In the genomic region with DNA sequence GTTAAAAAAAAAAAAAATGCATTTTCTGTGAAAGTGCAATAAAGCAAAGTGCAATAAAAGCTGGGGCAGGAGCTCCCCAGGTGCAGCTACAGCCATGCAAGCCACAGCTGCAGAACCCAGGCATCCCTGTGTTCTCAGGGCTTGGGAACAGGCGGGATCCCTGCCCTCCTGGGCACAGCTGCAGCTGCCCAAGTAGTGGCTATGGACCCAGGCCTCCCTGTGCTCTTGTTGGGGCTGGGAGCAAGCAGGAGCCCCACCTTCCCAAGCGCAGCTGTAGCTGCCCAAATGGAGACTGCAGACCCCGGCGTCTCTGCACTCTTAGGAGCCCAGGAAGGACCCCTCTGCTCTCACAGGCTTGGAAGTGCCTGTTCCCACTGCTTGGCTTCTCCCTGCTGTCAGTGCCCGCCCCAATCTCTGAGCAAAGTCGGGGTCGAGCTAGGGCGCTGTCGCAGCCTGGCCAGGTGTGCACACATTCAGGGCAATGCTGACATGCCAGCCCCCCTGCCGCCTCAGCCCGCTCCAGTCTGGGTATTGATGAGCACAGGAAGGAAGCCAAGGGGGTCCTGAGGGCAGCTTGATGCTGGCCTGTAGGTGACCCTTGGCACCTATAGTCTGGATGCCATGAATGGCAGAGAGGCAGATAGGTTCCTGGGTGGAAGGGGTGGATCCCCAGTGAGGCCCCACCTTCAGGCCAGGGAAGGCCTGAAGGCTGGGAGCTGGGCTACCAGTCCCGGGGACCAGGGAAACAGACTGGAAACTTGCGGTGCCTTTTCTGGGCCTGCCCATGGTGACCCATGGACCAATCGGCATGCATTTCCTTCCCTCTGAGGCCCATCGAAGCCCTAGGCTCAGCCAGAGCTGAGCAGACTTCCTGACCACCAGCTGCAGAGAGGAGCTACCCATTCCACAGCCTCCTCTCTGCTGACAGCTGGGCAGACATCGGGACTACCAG, we compare ENCODE assay signal across 24 cellular contexts. TPM values are rescaled to one million over a fixed set of nuclear protein-coding genes. Genes with fewer than 3 reads are reported as not detected.
DNase-seq lines count a peak whose midpoint lies in the region; ATAC-seq, FAIRE-seq and TF ChIP-seq lines count a peak whose summit lies in the region.
"Had no signal": no experiment of that assay in that cellular context is flagged by ENCODE, and none has a peak within 500 bp of the region (broad histone marks: within the 10 kb centered on the region; RNA-seq: fewer than 3 reads in every experiment).

No MANE protein-coding gene starts in this region.

- WGBS in H1 (ENCODE audit: extremely low coverage in 1 of 2, insufficient coverage in 1 of 2, insufficient read length in 1 of 2, insufficient replicate concordance in 2 of 2, low coverage in 1 of 2, low lambda C conversion rate in 2 of 2, missing lambda C conversion rate in 1 of 2), 2 experiments, result 87% methylated on average over 14 of the region's 16 CpGs; no CpG with 5 or more reads in 1 of the 2 experiments
- no CpG with 5 or more reads among the region's 16 CpGs for WGBS in neuronal stem cell (ENCODE audit: extremely low coverage in 2 of 2, insufficient read length in 2 of 2, insufficient replicate concordance in 1 of 2), 2 donors
- 72 to 86% (median 82%) methylated on average over 8 to 16 of the region's 16 CpGs for WGBS in heart left ventricle, 4 donors

- no peak overlapping the region for H2AFZ ChIP-seq in H1 (ENCODE audit: low read length)
- H2AFZ ChIP-seq in neuronal stem cell (ENCODE audit: low read length), result no peak overlapping the region
- H2AFZ ChIP-seq: GM23338 had no signal

- 0 out of 2 replicates have a peak overlapping the region, but pooled peaks have one; percentile 32 for H2BK20ac ChIP-seq in H1 (ENCODE audit: low read length)

- ATAC-seq in WTC11 (peak; percentile 15; the same call in 1 of the 2 replicates), heart left ventricle (no peak)
- ATAC-seq: A549, GM23338 had no signal

- H2AK5ac ChIP-seq in H1 (ENCODE audit: low read depth, low read length), result no peak overlapping the region
- H2AK5ac ChIP-seq in neuronal stem cell (ENCODE audit: low read depth, low read length), result peak overlapping the region; percentile 92

- TF ChIP-seq POLR2A in H1 (IDR thresholded peaks at IDR 0.05; ENCODE audit: control extremely low read depth in 1 of 2, low read depth in 2 of 2, low read length in 2 of 2), result no peak
- TF ChIP-seq POLR2A in heart left ventricle (IDR thresholded peaks at IDR 0.05), result no peak

- H3K23ac ChIP-seq in H1 (ENCODE audit: insufficient read length), result no peak overlapping the region
- no peak overlapping the region for H3K23ac ChIP-seq in neuronal stem cell (ENCODE audit: low read depth, low read length, poor library complexity)

- 0 out of 2 replicates have a peak overlapping the region, but pooled peaks have one; percentile 46 for H2BK15ac ChIP-seq in H1 (ENCODE audit: low read length)
- peak overlapping the region; percentile 99 for H2BK15ac ChIP-seq in neuronal stem cell (ENCODE audit: low read length)

- no peak overlapping the region for H4K5ac ChIP-seq in H1 (ENCODE audit: insufficient read length, low read depth, low read length)

- H2BK5ac ChIP-seq in H1 (ENCODE audit: low read depth, low read length), result no peak overlapping the region
- H2BK5ac ChIP-seq in neuronal stem cell (ENCODE audit: low read length), result no peak overlapping the region

- intact Hi-C loops in heart left ventricle (cut with DNase I), result no loop called here

- no peak overlapping the region for H3K4me3 Mint-ChIP-seq in WTC11
- H3K4me3 Mint-ChIP-seq: CD4-positive, alpha-beta memory T cell; GM23338; HFFc6 had no signal

- no peaks in the 10 kb centered on the region for H3K9me3 ChIP-seq in H1 (ENCODE audit: insufficient read depth in 2 of 2, low read depth in 1 of 2, low read length in 1 of 2)
- no peaks in the 10 kb centered on the region for H3K9me3 ChIP-seq in neuronal stem cell (replicated peaks in 1 of 2; ENCODE audit: control insufficient read depth in 2 of 2, insufficient read depth in 1 of 2, low read depth in 1 of 2, low read length in 2 of 2)
- peaks cover 0 to 7% (median 0%) of the 10 kb centered on the region in 12 donors for H3K9me3 ChIP-seq in heart left ventricle
- H3K9me3 ChIP-seq: BE2C, HAP-1 had no signal

- H3K27me3 Mint-ChIP-seq in WTC11 (ENCODE audit: low read depth), result peaks cover 47% of the 10 kb centered on the region

- FAIRE-seq in H1 (lab: Jason Lieb, UNC), result no peak
- FAIRE-seq: A549, GM12891, GM18507, H54 had no signal

- no peak overlapping the region for H4K91ac ChIP-seq in H1 (replicated peaks; ENCODE audit: insufficient read length, low read length)
- peak overlapping the region; percentile 76 for H4K91ac ChIP-seq in neuronal stem cell (ENCODE audit: low read depth, low read length, poor library complexity)

- H3K14ac ChIP-seq in H1 (ENCODE audit: insufficient read length), result no peak overlapping the region
- H3K14ac ChIP-seq in neuronal stem cell (ENCODE audit: low read length), result no peak overlapping the region

- H3K4me3 ChIP-seq in H1 (ENCODE audit: extremely low read depth in 1 of 4, insufficient read depth in 2 of 4, low read depth in 3 of 4, low read length in 4 of 4) (no peak overlapping the region), neuronal stem cell (ENCODE audit: low read length in 2 of 2) (peak overlapping the region in 1 of 2 donors; percentile 26), heart left ventricle (no peak overlapping the region)
- H3K4me3 ChIP-seq: A549; BLaER1 treated with 17β-estradiol and CSF1 and Interleukin-3, amounts not matched to agents 10 nM and 100 nM; GM23338; HAP-1 had no signal

- no peak overlapping the region for H3K27ac ChIP-seq in H1 (ENCODE audit: low read depth, low read length)
- H3K27ac ChIP-seq in neuronal stem cell (replicated peaks; ENCODE audit: low read length), result no peak overlapping the region
- no peak overlapping the region for H3K27ac ChIP-seq in heart left ventricle
- H3K27ac ChIP-seq: A549; BLaER1 treated with 17β-estradiol and CSF1 and Interleukin-3, amounts not matched to agents 10 nM and 100 nM had no signal

- DNase-seq in WTC11 (ENCODE audit: low spot score) (no peak), H1 (ENCODE audit: low read depth in 1 of 2, low spot score in 2 of 2) (no peak), neuronal stem cell (ENCODE audit: low spot score) (no peak), SHP77 treated with DMSO at 0.1 percent for 48 hours (lab: John Stamatoyannopoulos, UW) (no peak), C1 segment of cervical spinal cord (lab: John Stamatoyannopoulos, UW) (no peak), heart left ventricle (no peak)
- DNase-seq: 8988T; ACHN; AML-193; BE2C; Calu3; CD4-positive, alpha-beta memory T cell; COR-L47; DMS53; DMS79 treated with DMSO at 0.1 percent for 48 hours; GF-D8; HFFc6 had no signal

- CTCF ChIA-PET in WTC11 (lab: Charles Lee) (interaction anchor here (0.6 to 2.7 kb wide), 8 partner anchors 11 to 276 kb away, joined by 3 to 14 read pairs (median 4); no protein-coding TSS in a partner anchor), H1 (lab: Charles Lee; ENCODE audit: partially characterized antibody) (interaction anchor here (0.5 to 2.6 kb wide), 13 partner anchors 9 to 1221 kb away, joined by 3 to 12 read pairs (median 4); no protein-coding TSS in a partner anchor)

- TF ChIP-seq RAD21 in H1 (IDR thresholded peaks at IDR 0.05 in 1 of 2, conservative IDR thresholded peaks at IDR 0.05 in 1 of 2; ENCODE audit: low read depth in 2 of 2, low read length in 2 of 2), result no peak

- H3K56ac ChIP-seq in H1 (replicated peaks; ENCODE audit: insufficient read length, low read depth, low read length), result no peak overlapping the region

- 0 out of 2 replicates have a peak, but pooled peaks cover under 1% of the 10 kb centered on the region for H3K9me3 Mint-ChIP-seq in WTC11
- H3K9me3 Mint-ChIP-seq: HFFc6 had no signal

- H3K9ac ChIP-seq in H1 (replicated peaks in 1 of 4; ENCODE audit: extremely low read depth in 1 of 4, low read depth in 3 of 4, low read length in 3 of 4), result no peak overlapping the region
- H3K9ac ChIP-seq in neuronal stem cell (ENCODE audit: low read depth, low read length, poor library complexity), result no peak overlapping the region
- H3K9ac ChIP-seq: BLaER1 treated with 17β-estradiol and CSF1 and Interleukin-3, amounts not matched to agents 10 nM and 100 nM had no signal

- H3K36me3 ChIP-seq in H1 (ENCODE audit: control insufficient read depth in 2 of 4, insufficient read depth in 4 of 4, low read length in 3 of 4) (no peaks in the 10 kb centered on the region), neuronal stem cell (replicated peaks in 1 of 2; ENCODE audit: control insufficient read depth in 2 of 2, insufficient read depth in 2 of 2, low read length in 2 of 2) (no peaks in the 10 kb centered on the region), heart left ventricle (no peaks in the 10 kb centered on the region)
- H3K36me3 ChIP-seq: BE2C; BLaER1 treated with 17β-estradiol and CSF1 and Interleukin-3, amounts not matched to agents 10 nM and 100 nM; HAP-1 had no signal

- H3K18ac ChIP-seq in H1 (ENCODE audit: extremely low read depth, low read length), result no peak overlapping the region; the same call in 1 of the 2 replicates
- peak overlapping the region; percentile 74 for H3K18ac ChIP-seq in neuronal stem cell (ENCODE audit: low read length)

- H3K4me2 ChIP-seq in H1 (ENCODE audit: insufficient read depth in 1 of 2, low read depth in 2 of 2, low read length in 2 of 2), result no peak overlapping the region
- H3K4me2 ChIP-seq in neuronal stem cell (ENCODE audit: insufficient read depth, low read length, poor library complexity, severe bottlenecking), result no peak overlapping the region
- H3K4me2 ChIP-seq: A549; BLaER1 treated with 17β-estradiol and CSF1 and Interleukin-3, amounts not matched to agents 10 nM and 100 nM; GM23338 had no signal

- no peaks in the 10 kb centered on the region for H4K20me1 ChIP-seq in H1 (replicated peaks in 1 of 2; ENCODE audit: control insufficient read depth in 1 of 2, insufficient read depth in 2 of 2, low read length in 2 of 2)

- H2BK12ac ChIP-seq in H1 (ENCODE audit: low read depth, low read length) (no peak overlapping the region), neuronal stem cell (ENCODE audit: low read length) (peak overlapping the region; percentile 93)

- H3K4me1 ChIP-seq in H1 (replicated peaks in 1 of 4; ENCODE audit: control insufficient read depth in 3 of 4, insufficient read depth in 4 of 4, low read length in 3 of 4), result peaks cover 5 to 9% (median 8%) of the 10 kb centered on the region in 4 experiments
- H3K4me1 ChIP-seq in neuronal stem cell (ENCODE audit: control insufficient read depth in 2 of 2, insufficient read depth in 1 of 2, low read depth in 1 of 2, low read length in 2 of 2), result no peaks in the 10 kb centered on the region
- H3K4me1 ChIP-seq in heart left ventricle, result peaks cover 0 to 12% (median 0%) of the 10 kb centered on the region in 12 donors
- H3K4me1 ChIP-seq: A549, BE2C, HAP-1 had no signal

- no peak overlapping the region for H3K27ac Mint-ChIP-seq in WTC11
- H3K27ac Mint-ChIP-seq: CD4-positive, alpha-beta memory T cell; GM23338; HFFc6 had no signal

- H3K4ac ChIP-seq in H1 (replicated peaks; ENCODE audit: insufficient read length, low read depth, low read length) (no peak overlapping the region), neuronal stem cell (ENCODE audit: low read length) (no peak overlapping the region)

- no peak for TF ChIP-seq CTCF in WTC11 (IDR thresholded peaks at IDR 0.05)
- TF ChIP-seq CTCF in H1 (IDR thresholded peaks at IDR 0.05; ENCODE audit: control extremely low read depth in 1 of 3, insufficient read depth in 1 of 3, low read depth in 1 of 3, low read length in 3 of 3), result no peak
- no peak for TF ChIP-seq CTCF in heart left ventricle (IDR thresholded peaks at IDR 0.05)

- no peaks in the 10 kb centered on the region for H3K79me1 ChIP-seq in H1 (ENCODE audit: low read depth, low read length)
- H3K79me1 ChIP-seq in neuronal stem cell (ENCODE audit: low read depth, low read length), result no peaks in the 10 kb centered on the region

- H3K23me2 ChIP-seq in H1 (ENCODE audit: low read depth, low read length), result peaks cover 3% of the 10 kb centered on the region; the same call in 1 of the 2 replicates

- no peaks in the 10 kb centered on the region for H3K79me2 ChIP-seq in H1 (ENCODE audit: control insufficient read depth in 1 of 2, insufficient read depth in 2 of 2, low read length in 2 of 2)

- H4K8ac ChIP-seq in H1 (ENCODE audit: extremely low read depth, insufficient read depth, low read length) (no peak overlapping the region), neuronal stem cell (ENCODE audit: low read depth, low read length) (peak overlapping the region; percentile 97)

- H3K27me3 ChIP-seq in H1 (replicated peaks in 1 of 4; ENCODE audit: control insufficient read depth in 3 of 4, extremely low read depth in 1 of 4, insufficient read depth in 3 of 4, low read length in 3 of 4) (peaks cover under 1 to 31% (median 23%) of the 10 kb centered on the region in 4 experiments), neuronal stem cell (ENCODE audit: control insufficient read depth in 3 of 3, insufficient read depth in 3 of 3, low read depth in 1 of 3, low read length in 3 of 3) (peaks cover 0 to 46% (median 16%) of the 10 kb centered on the region in 3 experiments), heart left ventricle (peaks cover 10 to 53% (median 34%) of the 10 kb centered on the region in 9 donors)

- no peak for TF ChIP-seq EP300 in H1 (IDR thresholded peaks at IDR 0.05; ENCODE audit: borderline replicate concordance in 1 of 2, low read depth in 2 of 2, low read length in 2 of 2)

- H3K4me1 Mint-ChIP-seq in WTC11, result peaks cover 15% of the 10 kb centered on the region

- no peaks in the 10 kb centered on the region for H3K36me3 Mint-ChIP-seq in WTC11
- H3K36me3 Mint-ChIP-seq: CD4-positive, alpha-beta memory T cell had no signal

- POLR2A ChIA-PET in WTC11 (lab: Charles Lee) (no interaction called here), H1 (lab: Charles Lee; ENCODE audit: partially characterized antibody) (interaction anchor here (1.3 to 1.9 kb wide), 2 partner anchors 8 to 15 kb away, joined by 4 read pairs; no protein-coding TSS in a partner anchor)

- H2BK120ac ChIP-seq in H1 (replicated peaks; ENCODE audit: low read depth, low read length) (no peak overlapping the region), neuronal stem cell (ENCODE audit: low read depth, low read length) (peak overlapping the region; percentile 30)

RNA-seq across cellular contexts. Expression of gene RRAGC, which starts 58.6 kb away (rescaled TPM):
- total RNA-seq in WTC11 (2021), result 10.5 to 12.3 TPM (median 11.4 TPM) in 3 replicates
- 16.5 and 18.1 TPM in 2 replicates for total RNA-seq in H1 (2021; fragmentation: NEBNext Ultra II Directional; extraction: Animal tissue kit (Norgen Biotek cat#: 25700))
- polyA plus RNA-seq in H1 (2011; rRNA removed), result 6.2 and 12.0 TPM in 2 replicates
- polyA plus RNA-seq in H1 (2011; cell fraction: cytosol; rRNA removed), result 6.3 TPM
- polyA plus RNA-seq in H1 (2011; cell fraction: nucleus; rRNA removed), result 1.7 TPM
- polyA plus RNA-seq in H1 (2012, experiment 1 of 2), result 10.0 to 14.8 TPM (median 10.9 TPM) in 4 replicates
- polyA plus RNA-seq in H1 (2012, experiment 2 of 2), result 3.5 TPM
- 11.7 TPM for polyA plus RNA-seq in H1 (2013, experiment 1 of 2)
- 13.3 TPM for polyA plus RNA-seq in H1 (2013, experiment 2 of 2)
- polyA minus RNA-seq in H1 (2011; rRNA and poly(A)+ RNA removed), result 5.2 and 6.1 TPM in 2 replicates
- polyA minus RNA-seq in H1 (2011; cell fraction: cytosol; rRNA and poly(A)+ RNA removed), result 4.9 TPM
- 3.2 TPM for polyA minus RNA-seq in H1 (2011; cell fraction: nucleus; rRNA and poly(A)+ RNA removed)
- 15.3 TPM for polyA plus RNA-seq in neuronal stem cell (2013, experiment 1 of 2)
- polyA plus RNA-seq in neuronal stem cell (2013, experiment 2 of 2), result 15.6 TPM
- total RNA-seq in heart left ventricle, result 10 to 100 TPM; 14.4 to 32.8 (median 22.3) TPM
- 10 to 100 TPM in 1 of 2 donors, 1 to 10 TPM in 1; 8.6 to 30.4 TPM for polyA plus RNA-seq in heart left ventricle
